In the genomic region with DNA sequence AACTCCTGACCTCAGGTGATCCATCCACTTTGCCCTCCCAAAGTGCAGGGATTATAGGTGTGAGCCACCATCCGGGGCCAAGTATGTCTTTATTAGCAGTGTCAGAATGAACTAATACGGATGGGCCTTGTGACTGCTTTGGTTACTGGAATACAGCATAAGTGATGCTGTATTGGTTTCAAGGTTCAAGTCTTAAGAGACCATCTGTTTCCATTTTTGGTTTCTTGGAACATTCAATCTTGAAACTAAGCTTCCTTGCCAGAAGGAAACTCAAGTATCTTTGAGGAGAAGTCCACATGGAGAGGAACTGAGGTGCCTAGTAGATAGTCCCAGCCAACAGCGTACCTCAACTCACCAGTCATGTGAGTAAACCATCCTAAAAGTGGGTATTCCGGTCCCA, we compare ENCODE assay signal across 8 cellular contexts.
"Had no signal": no experiment of that assay in that cellular context is flagged by ENCODE, and none has a peak within 500 bp of the region (broad histone marks: within the 10 kb centered on the region; RNA-seq: fewer than 3 reads in every experiment).

No MANE protein-coding gene starts in this region.

- DNase-seq: GM23248, GOT3, H7, HFFc6 had no signal

- ATAC-seq: HCT116, HepG2 had no signal

- H3K9me3 ChIP-seq: HAP-1 had no signal

- H3K4me3 ChIP-seq: GM23248, HAP-1 had no signal

- H2AFZ ChIP-seq: GM23248 had no signal

- H3K9ac ChIP-seq: GM23248 had no signal

- H3K27ac ChIP-seq: GM23248, HL-60 had no signal

- H3K36me3 ChIP-seq: HAP-1 had no signal
